13 cellular contexts compared by ENCODE assay signal in genomic region chr20:31815408-31816188, GRCh38. TPM values are rescaled to one million over a fixed set of nuclear protein-coding genes. Genes with fewer than 3 reads are reported as not detected.
DNase-seq lines count a peak whose midpoint lies in the region; ATAC-seq and TF ChIP-seq lines count a peak whose summit lies in the region.
"Had no signal": no experiment of that assay in that cellular context is flagged by ENCODE, and none has a peak within 500 bp of the region (broad histone marks: within the 10 kb centered on the region; RNA-seq: fewer than 3 reads in every experiment).

No MANE protein-coding gene starts in this region.

- no peaks in the 10 kb centered on the region for H3K9me3 Mint-ChIP-seq in nephron progenitor cell

- H2BK20ac ChIP-seq in IMR-90 (ENCODE audit: low read depth, low read length): no peak overlapping the region

- 100% methylated on average over 2 of the region's 9 CpGs; no CpG with 5 or more reads in 1 of the 2 experiments for WGBS in IMR-90 (ENCODE audit: extremely low coverage in 2 of 2, insufficient read length in 1 of 2), 2 experiments

- H3K36me3 ChIP-seq in IMR-90 (ENCODE audit: control insufficient read depth, insufficient read depth, low read length): no peaks in the 10 kb centered on the region
- H3K36me3 ChIP-seq in mucosa of descending colon (ENCODE audit: low read depth): no peaks in the 10 kb centered on the region
- H3K36me3 ChIP-seq: right lobe of liver had no signal

- CTCF ChIA-PET in IMR-90 (lab: Yijun Ruan, JAX): no interaction called here

- H2AK5ac ChIP-seq in IMR-90 (ENCODE audit: low read depth, low read length): no peak overlapping the region

- TF ChIP-seq CTCF in IMR-90 (conservative IDR thresholded peaks at IDR 0.05; ENCODE audit: low read depth, low read length) (no peak), mucosa of descending colon (IDR thresholded peaks at IDR 0.05) (no peak), nephron progenitor cell (IDR thresholded peaks at IDR 0.05) (no peak), foreskin keratinocyte (conservative IDR thresholded peaks at IDR 0.05) (no peak)

- H3K9me3 ChIP-seq in IMR-90 (ENCODE audit: control insufficient read depth, insufficient read depth, low read length) (no peaks in the 10 kb centered on the region), mucosa of descending colon (no peaks in the 10 kb centered on the region)
- H3K9me3 ChIP-seq: body of pancreas, right lobe of liver had no signal

- no peak overlapping the region for H3K4me2 ChIP-seq in IMR-90 (ENCODE audit: low read depth, low read length)

- no peak overlapping the region for H4K91ac ChIP-seq in IMR-90 (ENCODE audit: insufficient read depth, low read depth, low read length)

- no peak overlapping the region for H3K23ac ChIP-seq in IMR-90 (ENCODE audit: low read depth, low read length)

- H3K18ac ChIP-seq in IMR-90 (ENCODE audit: low read depth, low read length): no peak overlapping the region

- H3K4me3 Mint-ChIP-seq in nephron progenitor cell: no peak overlapping the region

- H2AK9ac ChIP-seq in IMR-90 (replicated peaks; ENCODE audit: low read depth, low read length, poor library complexity): peak overlapping the region; percentile 23

- H3K27me3 ChIP-seq in IMR-90 (ENCODE audit: control insufficient read depth, insufficient read depth, low read length) (no peaks in the 10 kb centered on the region), foreskin keratinocyte (no peaks in the 10 kb centered on the region)
- H3K27me3 ChIP-seq: body of pancreas, right lobe of liver had no signal

- H4K20me1 ChIP-seq in IMR-90 (ENCODE audit: insufficient read depth, low read length): 0 out of 2 replicates have a peak, but pooled peaks cover 4% of the 10 kb centered on the region

- H3K56ac ChIP-seq in IMR-90 (ENCODE audit: extremely low read depth, insufficient read depth, low read length): no peak overlapping the region

- peaks cover 21% of the 10 kb centered on the region for H3K4me1 ChIP-seq in IMR-90 (ENCODE audit: control insufficient read depth, insufficient read depth, low read length)
- H3K4me1 ChIP-seq in mucosa of descending colon (ENCODE audit: low read depth): peaks cover 5% of the 10 kb centered on the region
- no peaks in the 10 kb centered on the region for H3K4me1 ChIP-seq in foreskin keratinocyte
- H3K4me1 ChIP-seq: right lobe of liver had no signal

- no peak overlapping the region for H3K14ac ChIP-seq in IMR-90 (replicated peaks; ENCODE audit: low read depth, low read length)

- dilution Hi-C loops in IMR-90 (cut with HindIII; ENCODE audit: low sequenced_read_pairs, unreplicated experiment): no loop called here

- H4K8ac ChIP-seq in IMR-90 (ENCODE audit: low read depth in 2 of 2, low read length in 2 of 2): no peak overlapping the region

- POLR2A ChIA-PET in IMR-90 (lab: Charles Lee; ENCODE audit: unreplicated experiment): no interaction called here

- no peaks in the 10 kb centered on the region for H3K27me3 Mint-ChIP-seq in nephron progenitor cell (ENCODE audit: low read depth, poor library complexity)

- H3K27ac ChIP-seq in IMR-90 (ENCODE audit: insufficient read depth, low read length): no peak overlapping the region
- peak overlapping the region; percentile 29 for H3K27ac ChIP-seq in cingulate gyrus (ENCODE audit: low read depth, low read length)
- no peak overlapping the region for H3K27ac ChIP-seq in foreskin keratinocyte
- H3K27ac ChIP-seq: body of pancreas, right lobe of liver had no signal

- TF ChIP-seq POLR2A in IMR-90 (IDR thresholded peaks at IDR 0.05; ENCODE audit: low read depth, low read length): no peak

- no TSS peak for BruUV-seq in IMR-90 (replicated peaks; lab: Mats Ljungman, UMichigan)

- no peak overlapping the region for H2AFZ ChIP-seq in IMR-90 (replicated peaks; ENCODE audit: low read length, poor library complexity)

- no peak overlapping the region; the same call in 2 of the 3 replicates for H2BK15ac ChIP-seq in IMR-90 (ENCODE audit: low read depth, low read length)

- no peak overlapping the region for H2BK120ac ChIP-seq in IMR-90 (ENCODE audit: low read depth, low read length)

- ATAC-seq in IMR-90 (ENCODE audit: low read depth): no peak
- ATAC-seq in mucosa of descending colon: peak; percentile 68
- no peak for ATAC-seq in foreskin keratinocyte
- ATAC-seq: body of pancreas had no signal

- no peak for TF ChIP-seq RAD21 in IMR-90 (IDR thresholded peaks at IDR 0.05; ENCODE audit: low read length)

- peaks cover 27% of the 10 kb centered on the region for H3K4me1 Mint-ChIP-seq in nephron progenitor cell

- no peak overlapping the region for H4K5ac ChIP-seq in IMR-90 (ENCODE audit: low read depth, low read length)

- in situ Hi-C loops in IMR-90 (cut with MboI; ENCODE audit: low sequenced_read_pairs): no loop called here

- H2BK5ac ChIP-seq in IMR-90 (ENCODE audit: low read depth, low read length, poor library complexity, severe bottlenecking): no peak overlapping the region

- H3K27ac Mint-ChIP-seq in nephron progenitor cell: no peak overlapping the region

- no peaks in the 10 kb centered on the region for H3K36me3 Mint-ChIP-seq in nephron progenitor cell (ENCODE audit: low read depth)

- H3K79me1 ChIP-seq in IMR-90 (ENCODE audit: low read depth in 1 of 2, low read length in 2 of 2): peaks cover 3 to 15% of the 10 kb centered on the region in 2 experiments; a peak in 3 of 4 replicates

- peaks cover 19% of the 10 kb centered on the region for H3K9me1 ChIP-seq in IMR-90 (ENCODE audit: insufficient read depth, low read length)

- H3K9ac ChIP-seq in IMR-90 (ENCODE audit: low read depth, low read length): no peak overlapping the region

- DNase-seq in DMS79 (lab: John Stamatoyannopoulos, UW) (peak; percentile 30), IMR-90 (no peak), mucosa of descending colon (peak in 1 of 3 donors; percentile 38), activated gamma-delta T cell (lab: John Stamatoyannopoulos, UW) (no peak), nephron progenitor cell (no peak), COLO668 (lab: John Stamatoyannopoulos, UW; ENCODE audit: unreplicated experiment) (no peak), foreskin keratinocyte (no peak)
- DNase-seq: body of pancreas, erythroblast, NCI-H345, right lobe of liver had no signal

- intact Hi-C loops in IMR-90 (cut with micrococcal nuclease): no loop called here
- intact Hi-C loops in mucosa of descending colon (cut with DNase I, micrococcal nuclease): no loop called here

- 0 out of 2 replicates have a peak overlapping the region, but pooled peaks have one; percentile 3 for H3K4ac ChIP-seq in IMR-90 (ENCODE audit: low read depth, low read length)

- H3K4me3 ChIP-seq in IMR-90 (ENCODE audit: insufficient read depth, low read depth, low read length): no peak overlapping the region
- H3K4me3 ChIP-seq in mucosa of descending colon: no peak overlapping the region
- H3K4me3 ChIP-seq: body of pancreas, right lobe of liver had no signal

TF ChIP-seq in IMR-90, 13 proteins besides CTCF, POLR2A, EP300 and RAD21:
- TF ChIP-seq NFE2L2 (IDR thresholded peaks at IDR 0.05; ENCODE audit: low read depth, low read length): no peak
- peak; percentile 49; the same call in 1 of the 2 replicates for TF ChIP-seq CEBPB (IDR thresholded peaks at IDR 0.05; ENCODE audit: low read depth, low read length)

RNA-seq across cellular contexts. Expression of gene MYLK2, which starts 3.6 kb away (rescaled TPM):
- total RNA-seq in IMR-90 (2012; rRNA removed) (0.18 and 0.28 TPM in 2 replicates), mucosa of descending colon (under 1 TPM in 2 of 3 donors, not detected in 1; 0.09 to 0.31 TPM), foreskin keratinocyte (0.07 TPM in 2 replicates)
- polyA plus RNA-seq in IMR-90 (2012; rRNA removed) (0.19 and 0.27 TPM in 2 replicates), foreskin keratinocyte (0.12 and 0.21 TPM in 2 replicates)
- polyA plus RNA-seq in IMR-90 (2012; cell fraction: cytosol; rRNA removed): 0.05 and 0.06 TPM in 2 replicates
- 0.58 and 1.3 TPM in 2 replicates for polyA plus RNA-seq in IMR-90 (2012; cell fraction: nucleus; rRNA removed; ENCODE audit: low replicate concordance)
- total RNA-seq: right lobe of liver had no signal

RNA-seq across cellular contexts. Expression of gene FOXS1, which starts 29.8 kb away (rescaled TPM):
- total RNA-seq in IMR-90 (2012; rRNA removed) (not detected in 2 replicates), mucosa of descending colon (under 1 TPM in 1 of 3 donors, not detected in 2; 0.60 TPM), foreskin keratinocyte (not detected in 2 replicates)
- polyA plus RNA-seq in IMR-90 (2012; rRNA removed) (not detected in 2 replicates), foreskin keratinocyte (not detected in 2 replicates)
- polyA plus RNA-seq in IMR-90 (2012; cell fraction: cytosol; rRNA removed): 0.02 TPM in 1 of 2 replicates, not detected in the other
- not detected in 2 replicates for polyA plus RNA-seq in IMR-90 (2012; cell fraction: nucleus; rRNA removed; ENCODE audit: low replicate concordance)
- total RNA-seq: T-helper 1 cell treated with Interleukin-12 subunit alpha and Interleukin-12 subunit beta and Interleukin-4 antibody, amounts not matched to agents 30 ng/mL and 1 ng/mL, for 36 hours had no signal

RNA-seq across cellular contexts. Expression of gene DUSP15, which starts 54.7 kb away (rescaled TPM):
- total RNA-seq in IMR-90 (2012; rRNA removed): not detected in 2 replicates
- polyA plus RNA-seq in IMR-90 (2012; rRNA removed): not detected in 2 replicates
- not detected in 2 replicates for polyA plus RNA-seq in IMR-90 (2012; cell fraction: cytosol; rRNA removed)
- not detected in 2 replicates for polyA plus RNA-seq in IMR-90 (2012; cell fraction: nucleus; rRNA removed; ENCODE audit: low replicate concordance)
- 1 to 10 TPM in 1 of 3 donors, under 1 TPM in 1, not detected in 1; 0.58 to 1.7 TPM for total RNA-seq in mucosa of descending colon
- total RNA-seq in foreskin keratinocyte: not detected in 2 replicates
- not detected in 2 replicates for polyA plus RNA-seq in foreskin keratinocyte
- total RNA-seq: T-helper 1 cell treated with Interleukin-12 subunit alpha and Interleukin-12 subunit beta and Interleukin-4 antibody, amounts not matched to agents 30 ng/mL and 1 ng/mL, for 36 hours had no signal

RNA-seq across cellular contexts. Expression of gene TTLL9, which starts 54.8 kb away (rescaled TPM):
- total RNA-seq in IMR-90 (2012; rRNA removed): not detected in 2 replicates
- not detected in 2 replicates for polyA plus RNA-seq in IMR-90 (2012; rRNA removed)
- polyA plus RNA-seq in IMR-90 (2012; cell fraction: cytosol; rRNA removed): not detected in 2 replicates
- 0.05 TPM in 1 of 2 replicates, not detected in the other for polyA plus RNA-seq in IMR-90 (2012; cell fraction: nucleus; rRNA removed; ENCODE audit: low replicate concordance)
- under 1 TPM in 1 of 3 donors, not detected in 2; 0.25 TPM for total RNA-seq in mucosa of descending colon
- total RNA-seq in foreskin keratinocyte: not detected in 2 replicates
- polyA plus RNA-seq in foreskin keratinocyte: not detected in 2 replicates
- total RNA-seq: right lobe of liver; T-helper 1 cell treated with Interleukin-12 subunit alpha and Interleukin-12 subunit beta and Interleukin-4 antibody, amounts not matched to agents 30 ng/mL and 1 ng/mL, for 36 hours had no signal
